Comparison of ENCODE assay signal across 1 cellular context in the genomic region with DNA sequence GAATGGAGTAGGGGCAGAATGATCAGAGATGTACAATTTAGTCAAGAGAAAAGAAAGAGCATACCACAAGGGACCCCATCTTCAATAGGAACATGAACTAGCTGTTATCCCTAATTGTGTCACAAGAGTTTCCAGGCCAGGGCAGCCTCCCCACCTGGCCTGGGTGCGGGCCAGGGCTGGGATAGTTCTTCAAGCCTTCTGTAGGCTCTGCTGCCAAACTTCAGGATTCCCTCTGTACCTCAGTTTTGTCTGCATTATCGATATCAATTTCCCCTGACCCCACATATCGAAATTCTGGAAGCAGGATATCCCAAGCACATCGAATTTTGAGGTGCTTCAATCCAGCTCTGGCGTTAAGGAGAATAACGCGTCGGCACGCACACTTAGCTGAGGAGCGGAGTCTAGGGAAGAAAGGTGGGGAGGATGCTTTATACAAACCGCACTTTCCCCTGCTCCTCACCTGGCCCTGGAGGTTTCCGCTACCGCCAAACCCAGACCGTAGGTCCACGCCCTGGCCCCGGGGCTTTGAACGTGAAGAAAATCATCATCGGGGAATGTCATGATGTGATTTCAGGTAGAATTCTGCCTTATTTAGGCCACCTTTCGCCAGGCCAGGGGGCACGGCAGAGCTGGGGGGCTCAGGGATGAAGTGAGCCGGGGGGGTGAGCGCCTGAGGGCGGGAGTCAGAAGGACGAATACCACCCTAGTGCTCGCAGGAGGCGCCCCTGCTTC.
TF ChIP-seq lines count a peak whose summit lies in the region.

No MANE protein-coding gene starts in this region.

TF ChIP-seq in H1, 55 proteins besides CTCF, POLR2A, EP300 and RAD21:
- TF ChIP-seq RNF2 (IDR thresholded peaks at IDR 0.05; ENCODE audit: borderline replicate concordance, low read depth, low read length, missing control alignments, poor library complexity, severe bottlenecking) (peak; percentile 83), RBBP5 (IDR thresholded peaks at IDR 0.05; ENCODE audit: borderline replicate concordance, low read depth, low read length) (no peak), CTBP2 (IDR thresholded peaks at IDR 0.05; ENCODE audit: borderline replicate concordance, insufficient read depth, insufficient read length, low read length) (peak; percentile 8), EZH2 (IDR thresholded peaks at IDR 0.05; ENCODE audit: low read depth, low read length, severe bottlenecking) (peak; percentile 93), CBX8 (IDR thresholded peaks at IDR 0.05; ENCODE audit: borderline replicate concordance, low read depth, low read length) (peak; percentile 56; the same call in 1 of the 2 replicates), POU5F1 (IDR thresholded peaks at IDR 0.05; ENCODE audit: low read depth, low read length) (no peak), BRCA1 (IDR thresholded peaks at IDR 0.05; ENCODE audit: low read depth, low read length) (no peak)
- TF ChIP-seq, protein P1, sequence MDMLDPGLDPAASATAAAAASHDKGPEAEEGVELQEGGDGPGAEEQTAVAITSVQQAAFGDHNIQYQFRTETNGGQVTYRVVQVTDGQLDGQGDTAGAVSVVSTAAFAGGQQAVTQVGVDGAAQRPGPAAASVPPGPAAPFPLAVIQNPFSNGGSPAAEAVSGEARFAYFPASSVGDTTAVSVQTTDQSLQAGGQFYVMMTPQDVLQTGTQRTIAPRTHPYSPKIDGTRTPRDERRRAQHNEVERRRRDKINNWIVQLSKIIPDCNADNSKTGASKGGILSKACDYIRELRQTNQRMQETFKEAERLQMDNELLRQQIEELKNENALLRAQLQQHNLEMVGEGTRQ (IDR thresholded peaks at IDR 0.05; ENCODE audit: low read length) = no peak
- TF ChIP-seq, protein P2, sequence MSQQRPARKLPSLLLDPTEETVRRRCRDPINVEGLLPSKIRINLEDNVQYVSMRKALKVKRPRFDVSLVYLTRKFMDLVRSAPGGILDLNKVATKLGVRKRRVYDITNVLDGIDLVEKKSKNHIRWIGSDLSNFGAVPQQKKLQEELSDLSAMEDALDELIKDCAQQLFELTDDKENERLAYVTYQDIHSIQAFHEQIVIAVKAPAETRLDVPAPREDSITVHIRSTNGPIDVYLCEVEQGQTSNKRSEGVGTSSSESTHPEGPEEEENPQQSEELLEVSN (IDR thresholded peaks at IDR 0.05) = no peak
